ENCODE assay signal across 15 cellular contexts in the genomic region with DNA sequence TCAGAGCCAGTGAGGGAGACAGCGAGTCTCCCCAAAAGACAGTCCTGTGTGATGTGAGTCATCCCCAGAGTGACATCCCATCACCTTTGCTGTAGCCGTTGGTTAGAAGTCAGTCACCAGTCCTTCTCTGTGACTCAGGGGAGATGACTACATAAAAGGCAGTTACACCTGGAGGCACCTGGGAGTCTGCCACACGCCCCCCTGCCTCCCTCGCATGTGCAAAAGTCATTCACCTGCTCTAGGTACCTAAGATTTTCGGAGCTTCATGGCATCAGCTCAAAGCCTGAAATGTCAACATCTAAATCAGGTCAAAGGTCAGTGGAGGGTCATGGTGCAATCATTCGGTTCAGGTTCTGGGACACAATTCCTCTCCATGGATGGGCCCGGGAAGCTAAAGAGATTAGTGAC. TPM values are rescaled to one million over a fixed set of nuclear protein-coding genes. Genes with fewer than 3 reads are reported as not detected.
DNase-seq lines count a peak whose midpoint lies in the region; ATAC-seq and TF ChIP-seq lines count a peak whose summit lies in the region.
"Had no signal": no experiment of that assay in that cellular context is flagged by ENCODE, and none has a peak within 500 bp of the region (broad histone marks: within the 10 kb centered on the region; RNA-seq: fewer than 3 reads in every experiment).

No MANE protein-coding gene starts in this region.

- no peak overlapping the region for H3K4me3 ChIP-seq in esophagus muscularis mucosa
- H3K4me3 ChIP-seq in osteoblast (ENCODE audit: insufficient read depth, low read length), result no peak overlapping the region

- peaks cover 0 to 59% (median 16%) of the 10 kb centered on the region in 4 donors for H3K27me3 ChIP-seq in esophagus muscularis mucosa
- peaks cover 25% of the 10 kb centered on the region for H3K27me3 ChIP-seq in osteoblast (ENCODE audit: insufficient read depth, low read length)

- TF ChIP-seq POLR2A in esophagus muscularis mucosa (IDR thresholded peaks at IDR 0.05; ENCODE audit: low read depth), result no peak

- H3K4me1 ChIP-seq in esophagus muscularis mucosa (peaks cover 10 to 13% (median 11%) of the 10 kb centered on the region in 4 donors), osteoblast (ENCODE audit: insufficient read depth, low read length) (no peaks in the 10 kb centered on the region)

- no peaks in the 10 kb centered on the region for H3K9me3 Mint-ChIP-seq in activated CD4-positive, alpha-beta T cell treated with anti-CD3 and anti-CD28 coated beads for 36 hours (ENCODE audit: low read depth)
- no peaks in the 10 kb centered on the region for H3K9me3 Mint-ChIP-seq in activated CD4-positive, alpha-beta T cell treated with anti-CD3 and anti-CD28 coated beads, Interleukin-2, amount 10 ng/mL, durations not matched to agents 24 days and 14 days
- no peaks in the 10 kb centered on the region for H3K9me3 Mint-ChIP-seq in stimulated activated effector memory CD8-positive, alpha-beta T cell treated with anti-CD3 and anti-CD28 coated beads, Interleukin-12 subunit alpha, Interleukin-12 subunit beta, amount 100 ng/mL, for 72 hours
- H3K9me3 Mint-ChIP-seq: endodermal cell had no signal

- CTCF ChIA-PET in activated CD4-positive, alpha-beta T cell treated with anti-CD3 and anti-CD28 coated beads for 36 hours (lab: Charles Lee), result interaction anchor here (1.7 kb wide), 1 partner anchor 13 kb away, joined by 4 read pairs; no protein-coding TSS in a partner anchor

- no peaks in the 10 kb centered on the region for H3K36me3 Mint-ChIP-seq in activated CD4-positive, alpha-beta T cell treated with anti-CD3 and anti-CD28 coated beads for 36 hours (ENCODE audit: low read depth)
- H3K36me3 Mint-ChIP-seq in activated CD4-positive, alpha-beta T cell treated with anti-CD3 and anti-CD28 coated beads, Interleukin-2, amount 10 ng/mL, durations not matched to agents 24 days and 14 days (ENCODE audit: low read depth), result no peaks in the 10 kb centered on the region
- no peaks in the 10 kb centered on the region for H3K36me3 Mint-ChIP-seq in stimulated activated effector memory CD8-positive, alpha-beta T cell treated with anti-CD3 and anti-CD28 coated beads, Interleukin-12 subunit alpha, Interleukin-12 subunit beta, amount 100 ng/mL, for 72 hours

- no peak overlapping the region for H3K4me3 Mint-ChIP-seq in activated CD4-positive, alpha-beta T cell treated with anti-CD3 and anti-CD28 coated beads for 36 hours
- no peak overlapping the region for H3K4me3 Mint-ChIP-seq in activated CD4-positive, alpha-beta T cell treated with anti-CD3 and anti-CD28 coated beads, Interleukin-2, amount 10 ng/mL, durations not matched to agents 24 days and 14 days
- H3K4me3 Mint-ChIP-seq in stimulated activated effector memory CD8-positive, alpha-beta T cell treated with anti-CD3 and anti-CD28 coated beads, Interleukin-12 subunit alpha, Interleukin-12 subunit beta, amount 100 ng/mL, for 72 hours, result peak overlapping the region; percentile 64
- H3K4me3 Mint-ChIP-seq: endodermal cell had no signal

- no peaks in the 10 kb centered on the region for H3K79me2 ChIP-seq in osteoblast (ENCODE audit: insufficient read depth, low read length)

- no peak overlapping the region for H3K27ac ChIP-seq in esophagus muscularis mucosa (replicated peaks in 1 of 4)
- no peak overlapping the region for H3K27ac ChIP-seq in osteoblast (ENCODE audit: low read depth, low read length)

- WGBS in esophagus muscularis mucosa, result 55% methylated on average over 5 of the region's 7 CpGs

- peak; percentile 80 for ATAC-seq in activated CD4-positive, alpha-beta T cell treated with anti-CD3 and anti-CD28 coated beads for 36 hours
- peak; percentile 86 for ATAC-seq in stimulated activated effector memory CD8-positive, alpha-beta T cell treated with anti-CD3 and anti-CD28 coated beads, Interleukin-12 subunit alpha, Interleukin-12 subunit beta, amount 100 ng/mL, for 72 hours
- ATAC-seq in HG02571 (IDR thresholded peaks at IDR 0.05; ENCODE audit: unreplicated experiment), result no peak

- DNase-seq in activated CD4-positive, alpha-beta T cell treated with anti-CD3 and anti-CD28 coated beads for 36 hours, result peak; percentile 37
- no peak for DNase-seq in activated CD4-positive, alpha-beta T cell treated with anti-CD3 and anti-CD28 coated beads, Interleukin-2, amount 10 ng/mL, durations not matched to agents 24 days and 14 days
- DNase-seq in activated CD4-positive, alpha-beta T cell treated with anti-CD3 and anti-CD28 coated beads, Interleukin-2, amount 50 U/mL, for 4 hours, result peak; percentile 61 to 68
- DNase-seq in esophagus muscularis mucosa (ENCODE audit: extremely low spot score), result peak; percentile 70
- no peak for DNase-seq in stimulated activated effector memory CD8-positive, alpha-beta T cell treated with anti-CD3 and anti-CD28 coated beads, Interleukin-12 subunit alpha, Interleukin-12 subunit beta, amount 100 ng/mL, for 72 hours (ENCODE audit: low spot score in 2 of 2)
- no peak for DNase-seq in osteoblast (ENCODE audit: insufficient read length, low spot score, missing footprints)
- no peak for DNase-seq in retina
- DNase-seq: ACHN, DMS79, endodermal cell, heart left ventricle, left ventricle myocardium superior, NCI-H146 had no signal

- H3K27ac Mint-ChIP-seq in activated CD4-positive, alpha-beta T cell treated with anti-CD3 and anti-CD28 coated beads for 36 hours, result no peak overlapping the region
- no peak overlapping the region for H3K27ac Mint-ChIP-seq in activated CD4-positive, alpha-beta T cell treated with anti-CD3 and anti-CD28 coated beads, Interleukin-2, amount 10 ng/mL, durations not matched to agents 24 days and 14 days
- peak overlapping the region; percentile 48 for H3K27ac Mint-ChIP-seq in stimulated activated effector memory CD8-positive, alpha-beta T cell treated with anti-CD3 and anti-CD28 coated beads, Interleukin-12 subunit alpha, Interleukin-12 subunit beta, amount 100 ng/mL, for 72 hours
- H3K27ac Mint-ChIP-seq: endodermal cell had no signal

- POLR2A ChIA-PET in activated CD4-positive, alpha-beta T cell treated with anti-CD3 and anti-CD28 coated beads for 36 hours (lab: Charles Lee), result no interaction called here

- H3K9me3 ChIP-seq in esophagus muscularis mucosa (no peaks in the 10 kb centered on the region), osteoblast (ENCODE audit: low read depth, low read length) (no peaks in the 10 kb centered on the region)
- H3K9me3 ChIP-seq: heart left ventricle had no signal

- no peak overlapping the region for H3K4me2 ChIP-seq in osteoblast (ENCODE audit: insufficient read depth, low read length)

- intact Hi-C loops in activated CD4-positive, alpha-beta T cell treated with anti-CD3 and anti-CD28 coated beads for 36 hours (cut with DNase I, micrococcal nuclease), result no loop called here
- intact Hi-C loops in activated CD4-positive, alpha-beta T cell treated with anti-CD3 and anti-CD28 coated beads, Interleukin-2, amount 10 ng/mL, durations not matched to agents 24 days and 14 days (cut with micrococcal nuclease), result no loop called here
- intact Hi-C loops in esophagus muscularis mucosa (cut with DNase I), result no loop called here

- H3K4me1 Mint-ChIP-seq in activated CD4-positive, alpha-beta T cell treated with anti-CD3 and anti-CD28 coated beads for 36 hours, result peaks cover 9% of the 10 kb centered on the region
- H3K4me1 Mint-ChIP-seq in activated CD4-positive, alpha-beta T cell treated with anti-CD3 and anti-CD28 coated beads, Interleukin-2, amount 10 ng/mL, durations not matched to agents 24 days and 14 days, result peaks cover 22% of the 10 kb centered on the region
- peaks cover 31% of the 10 kb centered on the region for H3K4me1 Mint-ChIP-seq in stimulated activated effector memory CD8-positive, alpha-beta T cell treated with anti-CD3 and anti-CD28 coated beads, Interleukin-12 subunit alpha, Interleukin-12 subunit beta, amount 100 ng/mL, for 72 hours

- TF ChIP-seq CTCF in esophagus muscularis mucosa (IDR thresholded peaks at IDR 0.05) (no peak), osteoblast (IDR thresholded peaks at IDR 0.05; ENCODE audit: extremely low read depth, low read depth, low read length) (no peak)

- peaks cover 28% of the 10 kb centered on the region for H3K27me3 Mint-ChIP-seq in activated CD4-positive, alpha-beta T cell treated with anti-CD3 and anti-CD28 coated beads for 36 hours
- peaks cover 36% of the 10 kb centered on the region for H3K27me3 Mint-ChIP-seq in activated CD4-positive, alpha-beta T cell treated with anti-CD3 and anti-CD28 coated beads, Interleukin-2, amount 10 ng/mL, durations not matched to agents 24 days and 14 days

- no peaks in the 10 kb centered on the region for H4K20me1 ChIP-seq in osteoblast (ENCODE audit: insufficient read depth, low read length)

- TF ChIP-seq EP300 in esophagus muscularis mucosa (IDR thresholded peaks at IDR 0.05), result no peak

- H3K36me3 ChIP-seq in esophagus muscularis mucosa, result no peaks in the 10 kb centered on the region
- no peaks in the 10 kb centered on the region for H3K36me3 ChIP-seq in osteoblast (ENCODE audit: insufficient read depth, low read length)
- H3K36me3 ChIP-seq: heart left ventricle had no signal

- H2AFZ ChIP-seq in osteoblast (ENCODE audit: low read length), result no peak overlapping the region

RNA-seq across cellular contexts. Expression of a gene that starts 50.3 kb away (rescaled TPM):
- total RNA-seq in activated CD4-positive, alpha-beta T cell treated with anti-CD3 and anti-CD28 coated beads for 36 hours, result under 1 TPM in 1 of 2 experiments, not detected in 1; 0.11 TPM
- total RNA-seq in activated CD4-positive, alpha-beta T cell treated with anti-CD3 and anti-CD28 coated beads, Interleukin-2, amount 10 ng/mL, durations not matched to agents 24 days and 14 days, result not detected in 2 replicates
- total RNA-seq in esophagus muscularis mucosa (under 1 TPM in 1 of 4 donors, not detected in 3; 0.23 TPM), osteoblast (0.29 TPM in 1 of 2 replicates, not detected in the other)
- total RNA-seq: left ventricle myocardium superior, SK-MEL-5 had no signal

Comparison
In these comparisons a context has a peak if more than half of its experiments do, and no peak if none do; other contexts are left out.
1. DNase-seq: peak in activated CD4-positive, alpha-beta T cell treated with anti-CD3 and anti-CD28 coated beads for 36 hours (single experiment), activated CD4-positive, alpha-beta T cell treated with anti-CD3 and anti-CD28 coated beads, Interleukin-2, amount 50 U/mL, for 4 hours (2 of 2) and esophagus muscularis mucosa (single experiment); none in activated CD4-positive, alpha-beta T cell treated with anti-CD3 and anti-CD28 coated beads, Interleukin-2, amount 10 ng/mL, durations not matched to agents 24 days and 14 days (single experiment), stimulated activated effector memory CD8-positive, alpha-beta T cell treated with anti-CD3 and anti-CD28 coated beads, Interleukin-12 subunit alpha, Interleukin-12 subunit beta, amount 100 ng/mL, for 72 hours (0 of 2), osteoblast (single experiment) and retina (single experiment).